Comparison of ENCODE assay signal across 1 cellular context in the genomic region with DNA sequence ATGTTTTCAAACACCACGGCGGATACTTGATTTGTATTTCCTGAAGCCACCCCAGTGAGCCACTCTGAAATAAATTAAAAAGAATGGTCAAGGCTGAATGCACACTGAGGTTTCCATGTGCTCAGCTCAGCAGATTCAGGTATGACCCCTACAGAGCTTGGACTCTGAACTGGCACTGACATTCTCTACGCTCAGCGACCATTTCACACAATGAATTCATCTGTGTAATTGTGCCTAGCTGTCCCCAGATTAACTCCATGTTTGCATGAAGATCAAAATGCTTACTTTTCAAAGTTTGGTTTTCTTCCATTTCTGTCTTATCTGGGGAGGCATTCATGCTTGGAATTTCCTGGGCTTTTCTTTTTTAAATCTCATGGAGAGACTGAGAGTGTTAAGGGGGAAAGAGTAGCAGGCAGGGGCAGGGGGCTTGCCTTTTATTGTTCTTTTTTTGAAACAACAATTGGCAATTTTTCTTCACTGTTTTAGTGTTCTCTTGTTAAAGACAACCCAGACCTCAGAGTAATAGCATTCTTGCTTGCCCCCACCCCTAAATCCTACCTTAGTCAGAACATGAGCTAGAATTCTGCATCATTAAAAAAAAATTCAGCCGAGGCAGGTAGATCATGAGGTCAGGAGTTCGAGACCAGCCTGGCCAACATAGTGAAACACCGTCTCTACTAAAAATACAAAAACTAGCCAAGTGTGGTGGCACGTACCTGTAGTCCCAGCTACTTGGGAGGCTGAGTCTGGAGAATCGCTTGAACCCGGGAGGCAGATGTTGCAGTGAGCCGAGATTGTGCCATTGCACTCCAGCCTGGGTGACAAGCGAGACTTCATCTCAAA.
TF ChIP-seq lines count a peak whose summit lies in the region.

No MANE protein-coding gene starts in this region.

TF ChIP-seq in GM12878, 131 proteins besides CTCF, POLR2A, EP300 and RAD21 (continued from another document):
- TF ChIP-seq, protein P1, sequence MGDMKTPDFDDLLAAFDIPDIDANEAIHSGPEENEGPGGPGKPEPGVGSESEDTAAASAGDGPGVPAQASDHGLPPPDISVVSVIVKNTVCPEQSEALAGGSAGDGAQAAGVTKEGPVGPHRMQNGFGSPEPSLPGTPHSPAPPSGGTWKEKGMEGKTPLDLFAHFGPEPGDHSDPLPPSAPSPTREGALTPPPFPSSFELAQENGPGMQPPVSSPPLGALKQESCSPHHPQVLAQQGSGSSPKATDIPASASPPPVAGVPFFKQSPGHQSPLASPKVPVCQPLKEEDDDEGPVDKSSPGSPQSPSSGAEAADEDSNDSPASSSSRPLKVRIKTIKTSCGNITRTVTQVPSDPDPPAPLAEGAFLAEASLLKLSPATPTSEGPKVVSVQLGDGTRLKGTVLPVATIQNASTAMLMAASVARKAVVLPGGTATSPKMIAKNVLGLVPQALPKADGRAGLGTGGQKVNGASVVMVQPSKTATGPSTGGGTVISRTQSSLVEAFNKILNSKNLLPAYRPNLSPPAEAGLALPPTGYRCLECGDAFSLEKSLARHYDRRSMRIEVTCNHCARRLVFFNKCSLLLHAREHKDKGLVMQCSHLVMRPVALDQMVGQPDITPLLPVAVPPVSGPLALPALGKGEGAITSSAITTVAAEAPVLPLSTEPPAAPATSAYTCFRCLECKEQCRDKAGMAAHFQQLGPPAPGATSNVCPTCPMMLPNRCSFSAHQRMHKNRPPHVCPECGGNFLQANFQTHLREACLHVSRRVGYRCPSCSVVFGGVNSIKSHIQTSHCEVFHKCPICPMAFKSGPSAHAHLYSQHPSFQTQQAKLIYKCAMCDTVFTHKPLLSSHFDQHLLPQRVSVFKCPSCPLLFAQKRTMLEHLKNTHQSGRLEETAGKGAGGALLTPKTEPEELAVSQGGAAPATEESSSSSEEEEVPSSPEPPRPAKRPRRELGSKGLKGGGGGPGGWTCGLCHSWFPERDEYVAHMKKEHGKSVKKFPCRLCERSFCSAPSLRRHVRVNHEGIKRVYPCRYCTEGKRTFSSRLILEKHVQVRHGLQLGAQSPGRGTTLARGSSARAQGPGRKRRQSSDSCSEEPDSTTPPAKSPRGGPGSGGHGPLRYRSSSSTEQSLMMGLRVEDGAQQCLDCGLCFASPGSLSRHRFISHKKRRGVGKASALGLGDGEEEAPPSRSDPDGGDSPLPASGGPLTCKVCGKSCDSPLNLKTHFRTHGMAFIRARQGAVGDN (IDR thresholded peaks at IDR 0.05) = peak; percentile 39; the same call in 1 of the 2 replicates
- 0 out of 2 replicates have a peak, but pooled peaks have one; percentile 21 for TF ChIP-seq GATAD2B (conservative IDR thresholded peaks at IDR 0.05; ENCODE audit: low read depth)
- TF ChIP-seq NR2F1 (conservative IDR thresholded peaks at IDR 0.05) = 0 out of 2 replicates have a peak, but pooled peaks have one; percentile 55
- peak; percentile 91 for TF ChIP-seq PAX5 (IDR thresholded peaks at IDR 0.05; ENCODE audit: borderline replicate concordance, low read depth, low read length)
TF ChIP-seq in GM12878: peak in this region for 8.
